10 cellular contexts compared by ENCODE assay signal in genomic region chr10:102615361-102615760, GRCh38. TPM values are rescaled to one million over a fixed set of nuclear protein-coding genes. Genes with fewer than 3 reads are reported as not detected.
DNase-seq lines count a peak whose midpoint lies in the region; ATAC-seq and TF ChIP-seq lines count a peak whose summit lies in the region.
"Had no signal": no experiment of that assay in that cellular context is flagged by ENCODE, and none has a peak within 500 bp of the region (broad histone marks: within the 10 kb centered on the region; RNA-seq: fewer than 3 reads in every experiment).

No MANE protein-coding gene starts in this region.

- no CpG with 5 or more reads among the region's 7 CpGs for WGBS in gastroesophageal sphincter (ENCODE audit: low coverage in 1 of 2), 2 donors
- WGBS in stomach, 5 donors = 60 to 78% (median 71%) methylated on average over 5 to 7 of the region's 7 CpGs

- no peak for TF ChIP-seq POLR2A in gastroesophageal sphincter (IDR thresholded peaks at IDR 0.05)
- no peak for TF ChIP-seq POLR2A in stomach (IDR thresholded peaks at IDR 0.05)

- H3K9me3 ChIP-seq in gastroesophageal sphincter (no peaks in the 10 kb centered on the region), stomach (no peaks in the 10 kb centered on the region)

- DNase-seq in activated T-cell treated with anti-CD3 and anti-CD28 coated beads for 48 hours (ENCODE audit: low read depth) (peak; percentile 20), SK-N-DZ (ENCODE audit: low spot score) (peak; percentile 37), stomach (no peak), mesenteric fat pad (ENCODE audit: low spot score) (no peak), NCI-H128 (lab: John Stamatoyannopoulos, UW; ENCODE audit: unreplicated experiment) (no peak)
- DNase-seq in activated T-cell treated with anti-CD3 and anti-CD28 coated beads, Interleukin-2, amount 50 U/mL, for 1 hour = no peak
- DNase-seq: cortex of kidney had no signal

- H3K4me1 ChIP-seq in gastroesophageal sphincter (peaks cover 3 to 100% (median 78%) of the 10 kb centered on the region in 3 donors), stomach (peaks cover 29 to 68% (median 46%) of the 10 kb centered on the region in 4 donors)

- peak in 1 of 4 experiments; percentile 36 for TF ChIP-seq CTCF in gastroesophageal sphincter (IDR thresholded peaks at IDR 0.05)
- TF ChIP-seq CTCF in stomach (IDR thresholded peaks at IDR 0.05) = no peak

- intact Hi-C loops in stomach (cut with DNase I; ENCODE audit: low total_unique reads) = no loop called here

- H3K36me3 ChIP-seq in gastroesophageal sphincter (peaks cover 0 to 31% of the 10 kb centered on the region in 2 donors), stomach (peaks cover 12 to 58% (median 40%) of the 10 kb centered on the region in 4 donors)

- H3K27me3 ChIP-seq in gastroesophageal sphincter (no peaks in the 10 kb centered on the region), stomach (no peaks in the 10 kb centered on the region)

- ATAC-seq in gastroesophageal sphincter = no peak
- no peak for ATAC-seq in HG03039 (IDR thresholded peaks at IDR 0.05; ENCODE audit: unreplicated experiment)
- ATAC-seq: CD8-positive, alpha-beta T cell had no signal

- peak overlapping the region in 3 of 4 donors; percentile 66 to 70 (median 68) for H3K27ac ChIP-seq in gastroesophageal sphincter
- peak overlapping the region in 4 of 5 donors; percentile 10 to 55 (median 34) for H3K27ac ChIP-seq in stomach

- H3K4me3 ChIP-seq in gastroesophageal sphincter (no peak overlapping the region), stomach (no peak overlapping the region)

- no peak for TF ChIP-seq EP300 in gastroesophageal sphincter (IDR thresholded peaks at IDR 0.05)
- no peak for TF ChIP-seq EP300 in stomach (IDR thresholded peaks at IDR 0.05)

RNA-seq across cellular contexts. Expression of gene TRIM8, which starts 28.9 kb away (rescaled TPM):
- 32.2 and 35.3 TPM in 2 replicates for polyA plus RNA-seq in SK-N-DZ (2014; cell fraction: cytosol; rRNA removed)
- 24.5 and 41.7 TPM in 2 replicates for polyA plus RNA-seq in SK-N-DZ (2014; cell fraction: nucleus; rRNA removed)
- total RNA-seq in gastroesophageal sphincter (100 to 1,000 TPM in 3 of 4 donors, 10 to 100 TPM in 1; 96.7 to 171 (median 131) TPM), stomach (100 to 1,000 TPM in 3 of 5 donors, 10 to 100 TPM in 2; 40.0 to 253 (median 149) TPM), mesenteric fat pad (146 TPM)
- polyA plus RNA-seq in stomach = 10 to 100 TPM; 45.6 to 83.2 (median 68.4) TPM

Comparison
In these comparisons a context has a peak if more than half of its experiments do, and no peak if none do; other contexts are left out.
1. DNase-seq: peak in activated T-cell treated with anti-CD3 and anti-CD28 coated beads for 48 hours (single experiment) and SK-N-DZ (single experiment); none in activated T-cell treated with anti-CD3 and anti-CD28 coated beads, Interleukin-2, amount 50 U/mL, for 1 hour (single experiment), stomach (single experiment), mesenteric fat pad (single experiment) and NCI-H128 (single experiment).